In genomic region chr17:48841395-48841831, GRCh38 we compare ENCODE assay signal across 8 cellular contexts. TPM values are rescaled to one million over a fixed set of nuclear protein-coding genes. Genes with fewer than 3 reads are reported as not detected.
DNase-seq lines count a peak whose midpoint lies in the region; ATAC-seq and TF ChIP-seq lines count a peak whose summit lies in the region.

No MANE protein-coding gene starts in this region.

- H3K36me3 ChIP-seq in BLaER1 treated with 17β-estradiol and CSF1 and Interleukin-3, amounts not matched to agents 10 nM and 100 nM = peaks cover 33 to 44% (median 41%) of the 10 kb centered on the region in 11 experiments

- TF ChIP-seq CTCF in foreskin keratinocyte (conservative IDR thresholded peaks at IDR 0.05) (no peak), retinal pigment epithelial cell (conservative IDR thresholded peaks at IDR 0.05; ENCODE audit: low read depth, low read length) (no peak)

- H4K20me1 ChIP-seq in BLaER1 treated with 17β-estradiol and CSF1 and Interleukin-3, amounts not matched to agents 10 nM and 100 nM = peaks cover 0 to 72% (median 0%) of the 10 kb centered on the region in 11 experiments; a peak in 8 of 22 replicates

- H3K27me3 ChIP-seq in BLaER1 treated with 17β-estradiol and CSF1 and Interleukin-3, amounts not matched to agents 10 nM and 100 nM = peaks cover 0 to 56% (median 0%) of the 10 kb centered on the region in 11 experiments; a peak in 4 of 22 replicates
- H3K27me3 ChIP-seq in foreskin keratinocyte = no peaks in the 10 kb centered on the region

- H3K4me3 ChIP-seq in BLaER1 treated with 17β-estradiol and CSF1 and Interleukin-3, amounts not matched to agents 10 nM and 100 nM = peak overlapping the region; percentile 26 to 63 (median 50); a peak in 17 of 20 replicates
- peak overlapping the region; percentile 23 for H3K4me3 ChIP-seq in retinal pigment epithelial cell (ENCODE audit: low read length)

- H3K4me1 Mint-ChIP-seq in activated CD4-positive, alpha-beta memory T cell treated with anti-CD3 and anti-CD28 coated beads for 36 hours (ENCODE audit: low read depth) = peaks cover 48% of the 10 kb centered on the region

- H3K9me3 Mint-ChIP-seq in activated CD4-positive, alpha-beta memory T cell treated with anti-CD3 and anti-CD28 coated beads for 36 hours = no peaks in the 10 kb centered on the region

- CTCF ChIA-PET in activated CD4-positive, alpha-beta memory T cell treated with anti-CD3 and anti-CD28 coated beads for 36 hours (lab: Charles Lee) = interaction anchor here (0.5 to 1.1 kb wide), 6 partner anchors 20 to 118 kb away, joined by 3 to 8 read pairs (median 3); partner anchors contain the start of gene SNF8

- peak overlapping the region; percentile 46 for H3K4me3 Mint-ChIP-seq in activated CD4-positive, alpha-beta memory T cell treated with anti-CD3 and anti-CD28 coated beads for 36 hours

- POLR2A ChIA-PET in activated CD4-positive, alpha-beta memory T cell treated with anti-CD3 and anti-CD28 coated beads for 36 hours (lab: Charles Lee) = interaction anchor here (0.6 to 1.0 kb wide), 2 partner anchors 51 to 713 kb away, joined by 3 to 5 read pairs; partner anchors contain the start of gene ATP5MC1

- H3K36me3 Mint-ChIP-seq in activated CD4-positive, alpha-beta memory T cell treated with anti-CD3 and anti-CD28 coated beads for 36 hours = peaks cover 10% of the 10 kb centered on the region

- H3K9ac ChIP-seq in BLaER1 treated with 17β-estradiol and CSF1 and Interleukin-3, amounts not matched to agents 10 nM and 100 nM = peak overlapping the region in 9 of 11 experiments; percentile 41 to 74 (median 64); a peak in 18 of 22 replicates

- no peaks in the 10 kb centered on the region for H3K9me3 ChIP-seq in BLaER1 treated with 17β-estradiol and CSF1 and Interleukin-3, amounts not matched to agents 10 nM and 100 nM (replicated peaks in 1 of 11)

- H3K4me2 ChIP-seq in BLaER1 treated with 17β-estradiol and CSF1 and Interleukin-3, amounts not matched to agents 10 nM and 100 nM = peak overlapping the region; percentile 78 to 97 (median 88)

- H3K27ac Mint-ChIP-seq in activated CD4-positive, alpha-beta memory T cell treated with anti-CD3 and anti-CD28 coated beads for 36 hours = peak overlapping the region; percentile 45

- H3K27ac ChIP-seq in BLaER1 treated with 17β-estradiol and CSF1 and Interleukin-3, amounts not matched to agents 10 nM and 100 nM = peak overlapping the region in 10 of 11 experiments; percentile 18 to 83 (median 72); a peak in 19 of 22 replicates
- peak overlapping the region; percentile 1 for H3K27ac ChIP-seq in foreskin keratinocyte

- H3K27me3 Mint-ChIP-seq in activated CD4-positive, alpha-beta memory T cell treated with anti-CD3 and anti-CD28 coated beads for 36 hours = peaks cover 1% of the 10 kb centered on the region

- peak; percentile 48 for DNase-seq in activated CD4-positive, alpha-beta memory T cell treated with anti-CD3 and anti-CD28 coated beads for 36 hours
- DNase-seq in foreskin keratinocyte (no peak), retinal pigment epithelial cell (ENCODE audit: low read depth) (peak; percentile 62), GOT3 (lab: John Stamatoyannopoulos, UW) (no peak), NCI-H1930 (lab: John Stamatoyannopoulos, UW) (no peak)

- peaks cover 62 to 73% (median 70%) of the 10 kb centered on the region in 10 experiments for H3K4me1 ChIP-seq in BLaER1 treated with 17β-estradiol and CSF1 and Interleukin-3, amounts not matched to agents 10 nM and 100 nM
- H3K4me1 ChIP-seq in foreskin keratinocyte = no peaks in the 10 kb centered on the region

- ATAC-seq in GM19351 (IDR thresholded peaks at IDR 0.05; ENCODE audit: unreplicated experiment) (peak; percentile 89), HG03442 (IDR thresholded peaks at IDR 0.05; ENCODE audit: unreplicated experiment) (peak; percentile 77), foreskin keratinocyte (no peak)

- intact Hi-C loops in activated CD4-positive, alpha-beta memory T cell treated with anti-CD3 and anti-CD28 coated beads for 36 hours (cut with micrococcal nuclease) = loop anchor here (1.0 to 2.0 kb wide), 3 partner anchors 11 to 73 kb away; partner anchors contain the start of gene TTLL6

RNA-seq across cellular contexts. Expression of gene CALCOCO2, which starts 10.6 kb away (rescaled TPM):
- 10 to 100 TPM; 65.1 to 72.1 TPM for total RNA-seq in activated CD4-positive, alpha-beta memory T cell treated with anti-CD3 and anti-CD28 coated beads for 36 hours
- total RNA-seq in foreskin keratinocyte = 55.4 and 58.8 TPM in 2 replicates
- 25.5 and 27.9 TPM in 2 replicates for polyA plus RNA-seq in foreskin keratinocyte

RNA-seq across cellular contexts. Expression of gene TTLL6, which starts 24.4 kb away (rescaled TPM):
- total RNA-seq in activated CD4-positive, alpha-beta memory T cell treated with anti-CD3 and anti-CD28 coated beads for 36 hours = not detected
- not detected in 2 replicates for total RNA-seq in foreskin keratinocyte
- not detected in 2 replicates for polyA plus RNA-seq in foreskin keratinocyte

RNA-seq across cellular contexts. Expression of gene ATP5MC1, which starts 51.2 kb away (rescaled TPM):
- total RNA-seq in activated CD4-positive, alpha-beta memory T cell treated with anti-CD3 and anti-CD28 coated beads for 36 hours = 100 to 1,000 TPM; 119 to 129 TPM
- 152 and 158 TPM in 2 replicates for total RNA-seq in foreskin keratinocyte
- 355 and 358 TPM in 2 replicates for polyA plus RNA-seq in foreskin keratinocyte

Comparison
In these comparisons a context has a peak if more than half of its experiments do, and no peak if none do; other contexts are left out.
1. DNase-seq: peak in activated CD4-positive, alpha-beta memory T cell treated with anti-CD3 and anti-CD28 coated beads for 36 hours (single experiment) and retinal pigment epithelial cell (single experiment); none in foreskin keratinocyte (0 of 2), GOT3 (single experiment) and NCI-H1930 (0 of 2).